In the genomic region with DNA sequence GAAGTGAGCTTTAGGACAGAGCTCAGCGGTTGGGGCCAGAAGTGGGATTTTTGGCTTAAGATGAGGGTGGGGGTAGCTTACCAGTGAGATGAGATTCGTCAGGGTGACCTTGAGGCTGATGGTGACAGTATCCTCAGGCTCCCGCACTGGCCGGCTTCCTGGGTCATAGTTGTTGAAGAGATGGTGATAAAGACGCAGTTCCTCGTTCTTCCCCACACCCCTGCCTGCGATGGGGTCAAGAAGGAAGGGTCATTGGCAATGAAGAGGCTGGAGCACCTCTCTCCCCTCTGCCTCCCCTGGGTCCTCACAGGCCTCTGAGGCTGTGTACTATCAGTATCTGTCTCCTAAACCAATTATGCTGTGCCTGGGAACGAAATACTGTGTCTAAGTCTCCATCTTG, we compare ENCODE assay signal across 11 cellular contexts. TPM values are rescaled to one million over a fixed set of nuclear protein-coding genes. Genes with fewer than 3 reads are reported as not detected.
DNase-seq lines count a peak whose midpoint lies in the region; ATAC-seq and TF ChIP-seq lines count a peak whose summit lies in the region.
"Had no signal": no experiment of that assay in that cellular context is flagged by ENCODE, and none has a peak within 500 bp of the region (broad histone marks: within the 10 kb centered on the region; RNA-seq: fewer than 3 reads in every experiment).

No MANE protein-coding gene starts in this region.

- H3K4me3 ChIP-seq in GM12875 (ENCODE audit: low read depth, low read length) (peak overlapping the region; percentile 5), skeletal muscle tissue (ENCODE audit: low read length in 3 of 3) (no peak overlapping the region)

- no peaks in the 10 kb centered on the region for H3K9me3 ChIP-seq in skeletal muscle tissue (ENCODE audit: control insufficient read depth in 3 of 3, low read length in 3 of 3)

- H3K27ac Mint-ChIP-seq in dendritic cell treated with granulocyte-macrophage colony-stimulating factor and Interleukin-4, amounts not matched to agents 40 ng/mL and 50 ng/mL, for 4 days = peak overlapping the region; percentile 82

- H3K9ac ChIP-seq in skeletal muscle tissue (ENCODE audit: low read depth in 1 of 3, low read length in 3 of 3) = peak overlapping the region in 2 of 3 donors; percentile 30 to 33

- H3K4me1 Mint-ChIP-seq in dendritic cell treated with granulocyte-macrophage colony-stimulating factor and Interleukin-4, amounts not matched to agents 40 ng/mL and 50 ng/mL, for 4 days (ENCODE audit: low read depth) = peaks cover 55% of the 10 kb centered on the region

- H3K36me3 Mint-ChIP-seq in dendritic cell treated with granulocyte-macrophage colony-stimulating factor and Interleukin-4, amounts not matched to agents 40 ng/mL and 50 ng/mL, for 4 days (ENCODE audit: low read depth) = peaks cover 6% of the 10 kb centered on the region

- peak overlapping the region; percentile 29 for H3K27ac ChIP-seq in skeletal muscle tissue (ENCODE audit: low read depth, low read length)

- H3K4me3 Mint-ChIP-seq in dendritic cell treated with granulocyte-macrophage colony-stimulating factor and Interleukin-4, amounts not matched to agents 40 ng/mL and 50 ng/mL, for 4 days = no peak overlapping the region

- peaks cover 47% of the 10 kb centered on the region for H3K27me3 Mint-ChIP-seq in dendritic cell treated with granulocyte-macrophage colony-stimulating factor and Interleukin-4, amounts not matched to agents 40 ng/mL and 50 ng/mL, for 4 days

- H3K9me3 Mint-ChIP-seq in dendritic cell treated with granulocyte-macrophage colony-stimulating factor and Interleukin-4, amounts not matched to agents 40 ng/mL and 50 ng/mL, for 4 days = no peaks in the 10 kb centered on the region

- peaks cover 21 to 29% (median 23%) of the 10 kb centered on the region in 3 donors for H3K4me1 ChIP-seq in skeletal muscle tissue (ENCODE audit: control insufficient read depth in 3 of 3, insufficient read depth in 3 of 3, low read length in 3 of 3)

- DNase-seq in OCI-M1 (lab: John Stamatoyannopoulos, UW) = peak; percentile 58
- no peak for DNase-seq in activated gamma-delta T cell (lab: John Stamatoyannopoulos, UW)
- DNase-seq: cortex of kidney, NCI-H1436 treated with DMSO at 0.1 percent for 48 hours, occipital lobe had no signal

- no peaks in the 10 kb centered on the region for H3K36me3 ChIP-seq in skeletal muscle tissue (ENCODE audit: control insufficient read depth in 3 of 3, insufficient read depth in 3 of 3, low read length in 3 of 3)

- intact Hi-C loops in dendritic cell treated with granulocyte-macrophage colony-stimulating factor and Interleukin-4, amounts not matched to agents 40 ng/mL and 50 ng/mL, for 4 days (cut with micrococcal nuclease) = no loop called here

- TF ChIP-seq CTCF in GM12875 (IDR thresholded peaks at IDR 0.05; ENCODE audit: borderline replicate concordance, insufficient read depth, low read depth, low read length) = no peak

- H3K27me3 ChIP-seq in skeletal muscle tissue (ENCODE audit: control insufficient read depth in 3 of 3, insufficient read depth in 3 of 3, low read length in 3 of 3) = peaks cover 0 to 24% (median 12%) of the 10 kb centered on the region in 3 donors

- ATAC-seq in GM19463 (IDR thresholded peaks at IDR 0.05; ENCODE audit: unreplicated experiment) = no peak
- no peak for ATAC-seq in GM21526 (IDR thresholded peaks at IDR 0.05; ENCODE audit: low FRiP score, unreplicated experiment)

RNA-seq across cellular contexts. Expression of gene CHRNE, which starts 0.4 kb away (rescaled TPM):
- total RNA-seq in skeletal muscle tissue = 1.0 TPM

RNA-seq across cellular contexts. Expression of gene C17orf107, which starts 3.2 kb away (rescaled TPM):
- total RNA-seq in skeletal muscle tissue = 2.6 TPM

RNA-seq across cellular contexts. Expression of gene GP1BA, which starts 29.5 kb away (rescaled TPM):
- total RNA-seq in skeletal muscle tissue = under 0.01 TPM
- total RNA-seq: frontal cortex, occipital lobe had no signal

RNA-seq across cellular contexts. Expression of gene SLC25A11, which starts 37.3 kb away (rescaled TPM):
- 59.5 TPM for total RNA-seq in skeletal muscle tissue

RNA-seq across cellular contexts. Expression of gene RNF167, which starts 37.5 kb away (rescaled TPM):
- 12.0 TPM for total RNA-seq in skeletal muscle tissue
